ENCODE assay signal across 8 cellular contexts in the genomic region with DNA sequence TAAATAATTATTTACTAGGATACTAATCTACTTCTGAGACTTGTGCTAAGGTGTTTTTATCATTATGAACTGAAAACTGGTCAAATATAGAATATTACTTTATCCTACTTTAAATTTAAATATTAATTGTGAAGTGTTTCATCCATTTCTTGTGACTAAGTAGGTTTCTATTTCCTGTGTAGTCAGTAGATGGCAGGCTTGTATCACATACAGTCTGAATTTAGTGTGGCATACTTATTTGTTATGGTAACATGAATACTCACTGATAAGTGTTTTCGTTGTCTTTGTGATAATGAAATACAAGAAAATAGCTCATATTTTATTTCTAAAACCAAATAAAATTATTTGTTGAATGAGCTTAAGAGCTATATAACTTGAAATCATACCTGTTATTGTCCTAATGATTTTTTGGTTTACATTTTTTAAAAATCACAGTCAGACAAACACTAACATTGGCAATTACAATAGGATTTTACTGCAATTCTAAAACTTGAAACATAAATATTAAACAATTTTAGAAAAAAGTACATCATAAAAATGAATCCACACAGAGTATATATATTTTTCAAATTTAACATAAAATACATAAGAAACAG.
DNase-seq lines count a peak whose midpoint lies in the region; ATAC-seq and TF ChIP-seq lines count a peak whose summit lies in the region.

No MANE protein-coding gene starts in this region.

- H3K27ac ChIP-seq in AG04450 (ENCODE audit: low read depth, low read length) (no peak overlapping the region), spleen (no peak overlapping the region)

- POLR2A ChIA-PET in AG04450 (lab: Yijun Ruan, JAX), result no interaction called here

- H3K9me3 ChIP-seq in AG04450 (ENCODE audit: control insufficient read depth, insufficient read depth, low read length) (no peaks in the 10 kb centered on the region), spleen (no peaks in the 10 kb centered on the region)

- TF ChIP-seq CTCF in AG04450 (IDR thresholded peaks at IDR 0.05; ENCODE audit: low read depth, low read length) (peak; percentile 76), LNCAP (IDR thresholded peaks at IDR 0.05) (peak; percentile 74), spleen (IDR thresholded peaks at IDR 0.05 in 8 of 11, conservative IDR thresholded peaks at IDR 0.05 in 3 of 11) (peak in 1 of 11 experiments; percentile 22)

- H3K4me1 ChIP-seq in spleen, result no peaks in the 10 kb centered on the region

- H3K4me3 ChIP-seq in AG04450 (ENCODE audit: low read depth, low read length) (no peak overlapping the region), spleen (no peak overlapping the region)

- WGBS in spleen, 5 donors, result 25 to 51% (median 36%) methylated on average over 1 of the region's 1 CpG

- no peaks in the 10 kb centered on the region for H3K36me3 ChIP-seq in spleen

- no peaks in the 10 kb centered on the region for H3K27me3 ChIP-seq in AG04450 (ENCODE audit: control insufficient read depth, insufficient read depth, low read length)
- H3K27me3 ChIP-seq in spleen (replicated peaks in 1 of 7), result no peaks in the 10 kb centered on the region

- peak; percentile 42 for DNase-seq in AG04450 (ENCODE audit: low read depth, low spot score)
- peak; percentile 5 to 22 for DNase-seq in SHP77 (lab: John Stamatoyannopoulos, UW)
- peak; percentile 54 for DNase-seq in globus pallidus (ENCODE audit: low spot score)
- DNase-seq in effector CD8-positive, alpha-beta T cell (lab: John Stamatoyannopoulos, UW), result no peak
- no peak for DNase-seq in spleen
- DNase-seq in occipital lobe (lab: John Stamatoyannopoulos, UW), result no peak

- intact Hi-C loops in spleen (cut with DNase I; ENCODE audit: low total_unique reads), result no loop called here

- CTCF ChIA-PET in AG04450 (lab: Charles Lee), result interaction anchor here (0.5 to 3.4 kb wide), 14 partner anchors 10 to 808 kb away, joined by 3 to 53 read pairs (median 5); no protein-coding TSS in a partner anchor

- TF ChIP-seq POLR2A in spleen (IDR thresholded peaks at IDR 0.05), result no peak

- ATAC-seq in GM19035 (IDR thresholded peaks at IDR 0.05; ENCODE audit: unreplicated experiment), result peak; percentile 71

Comparison
In these comparisons a context has a peak if more than half of its experiments do, and no peak if none do; other contexts are left out.
1. DNase-seq: peak in AG04450 (single experiment), SHP77 (2 of 2) and globus pallidus (single experiment); none in effector CD8-positive, alpha-beta T cell (single experiment), spleen (single experiment) and occipital lobe (single experiment).